ENCODE assay signal across 8 cellular contexts in genomic region chr17:20852541-20853370, GRCh38.
A peak's percentile ranks its signal among the peaks of the same experiment; 100 is the strongest.
DNase-seq lines count a peak whose midpoint lies in the region; ATAC-seq and TF ChIP-seq lines count a peak whose summit lies in the region.

No MANE protein-coding gene starts in this region.

- POLR2A ChIA-PET in AG04450 (lab: Yijun Ruan, JAX), result no interaction called here

- H3K4me1 ChIP-seq in HUES6 (ENCODE audit: control insufficient read depth, insufficient read depth, low read length), result peaks cover 4% of the 10 kb centered on the region; the same call in 1 of the 2 replicates

- peaks cover 4% of the 10 kb centered on the region for H3K4me1 Mint-ChIP-seq in T-helper 1 cell treated with Interleukin-12 subunit alpha and Interleukin-12 subunit beta and Interleukin-4 antibody, amounts not matched to agents 30 μg/mL and 1 μg/mL, for 36 hours (ENCODE audit: low read depth)

- no peaks in the 10 kb centered on the region for H3K9me3 Mint-ChIP-seq in T-helper 1 cell treated with Interleukin-12 subunit alpha and Interleukin-12 subunit beta and Interleukin-4 antibody, amounts not matched to agents 30 μg/mL and 1 μg/mL, for 36 hours

- TF ChIP-seq CTCF in AG04450 (IDR thresholded peaks at IDR 0.05; ENCODE audit: low read depth, low read length) (no peak), fibroblast of villous mesenchyme (IDR thresholded peaks at IDR 0.05; ENCODE audit: insufficient read depth, low read depth, low read length) (no peak)

- H3K27me3 ChIP-seq in AG04450 (ENCODE audit: control insufficient read depth, insufficient read depth, low read length) (peaks cover 18% of the 10 kb centered on the region), HUES6 (ENCODE audit: control insufficient read depth, insufficient read depth, low read length) (peaks cover 22% of the 10 kb centered on the region)

- H3K36me3 Mint-ChIP-seq in T-helper 1 cell treated with Interleukin-12 subunit alpha and Interleukin-12 subunit beta and Interleukin-4 antibody, amounts not matched to agents 30 μg/mL and 1 μg/mL, for 36 hours (ENCODE audit: low read depth), result no peaks in the 10 kb centered on the region

- DNase-seq in AG04450 (ENCODE audit: low read depth, low spot score) (no peak), fibroblast of villous mesenchyme (ENCODE audit: low read depth) (peak; percentile 22), posterior cingulate gyrus (peak; percentile 35 to 94 (median 54)), mucosa of gallbladder (ENCODE audit: low spot score) (no peak)

- peak overlapping the region; percentile 51 for H3K9ac ChIP-seq in HUES6 (ENCODE audit: low read length)

- no peaks in the 10 kb centered on the region for H3K36me3 ChIP-seq in HUES6 (ENCODE audit: control insufficient read depth, insufficient read depth, low read length)

- CTCF ChIA-PET in AG04450 (lab: Charles Lee), result no interaction called here

- H3K27me3 Mint-ChIP-seq in T-helper 1 cell treated with Interleukin-12 subunit alpha and Interleukin-12 subunit beta and Interleukin-4 antibody, amounts not matched to agents 30 μg/mL and 1 μg/mL, for 36 hours (ENCODE audit: low read depth), result peaks cover 17% of the 10 kb centered on the region

- H3K4me3 ChIP-seq in AG04450 (ENCODE audit: low read depth, low read length) (peak overlapping the region; percentile 27; the same call in 1 of the 2 replicates), HUES6 (ENCODE audit: low read depth, low read length) (no peak overlapping the region; the same call in none of the 2 replicates), fibroblast of villous mesenchyme (ENCODE audit: low read depth, low read length) (peak overlapping the region; percentile 41)

- H3K27ac ChIP-seq in AG04450 (ENCODE audit: low read depth, low read length) (no peak overlapping the region), HUES6 (ENCODE audit: low read depth, low read length) (no peak overlapping the region)

- intact Hi-C loops in posterior cingulate gyrus (cut with DNase I), result no loop called here

- H3K4me3 Mint-ChIP-seq in T-helper 1 cell treated with Interleukin-12 subunit alpha and Interleukin-12 subunit beta and Interleukin-4 antibody, amounts not matched to agents 30 μg/mL and 1 μg/mL, for 36 hours, result peak overlapping the region; percentile 68

- H3K9me3 ChIP-seq in AG04450 (ENCODE audit: control insufficient read depth, insufficient read depth, low read length) (no peaks in the 10 kb centered on the region), HUES6 (ENCODE audit: control insufficient read depth, insufficient read depth, low read depth, low read length) (no peaks in the 10 kb centered on the region)

- H3K27ac Mint-ChIP-seq in T-helper 1 cell treated with Interleukin-12 subunit alpha and Interleukin-12 subunit beta and Interleukin-4 antibody, amounts not matched to agents 30 μg/mL and 1 μg/mL, for 36 hours, result no peak overlapping the region

- no peak for ATAC-seq in GM21447 (IDR thresholded peaks at IDR 0.05; ENCODE audit: unreplicated experiment)
- ATAC-seq in GM18909 (IDR thresholded peaks at IDR 0.05; ENCODE audit: poor library complexity, unreplicated experiment), result no peak

Comparison
In these comparisons a context has a peak if more than half of its experiments do, and no peak if none do; other contexts are left out.
1. DNase-seq: peak in fibroblast of villous mesenchyme (single experiment) and posterior cingulate gyrus (10 of 10); none in AG04450 (single experiment) and mucosa of gallbladder (single experiment).